12 cellular contexts compared by ENCODE assay signal in the genomic region with DNA sequence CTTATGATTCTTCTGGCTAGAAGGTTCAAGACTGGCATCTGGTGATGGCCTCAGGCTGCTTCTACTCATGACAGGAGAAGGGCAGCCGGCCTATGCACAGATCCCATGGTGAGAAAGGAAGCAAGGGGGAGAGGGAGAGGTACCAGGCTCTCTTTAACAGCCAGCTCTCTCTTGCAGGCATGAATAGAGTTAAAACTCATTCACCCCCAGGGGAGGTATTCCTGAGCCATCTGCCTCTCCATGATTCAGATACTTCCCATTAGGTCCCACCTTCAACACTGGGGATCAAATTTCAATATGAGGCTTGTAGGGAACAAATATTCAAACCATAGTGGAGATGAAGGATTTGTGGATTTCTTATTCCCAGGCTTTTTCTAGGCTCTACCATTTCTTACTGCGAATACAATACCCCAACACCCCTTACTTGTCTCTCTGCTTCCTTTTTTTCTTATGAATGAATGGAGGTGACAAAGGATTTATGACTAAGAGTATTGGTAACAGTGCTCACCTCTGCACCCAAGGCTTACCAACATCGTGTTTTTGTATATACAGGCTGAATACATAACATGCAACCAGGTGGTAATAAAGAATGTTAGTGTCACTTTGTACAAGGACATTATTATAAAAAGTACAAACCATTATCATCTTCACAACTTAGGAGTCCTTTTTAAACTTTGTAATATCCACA.
A peak's percentile ranks its signal among the peaks of the same experiment; 100 is the strongest.
DNase-seq lines count a peak whose midpoint lies in the region; ATAC-seq, FAIRE-seq and TF ChIP-seq lines count a peak whose summit lies in the region.
"Had no signal": no experiment of that assay in that cellular context is flagged by ENCODE, and none has a peak within 500 bp of the region (broad histone marks: within the 10 kb centered on the region; RNA-seq: fewer than 3 reads in every experiment).

No MANE protein-coding gene starts in this region.

- H3K36me3 ChIP-seq in SK-N-SH (replicated peaks in 1 of 2; ENCODE audit: control insufficient read depth in 1 of 2, insufficient read depth in 2 of 2, low read length in 1 of 2), result no peaks in the 10 kb centered on the region
- no peaks in the 10 kb centered on the region for H3K36me3 ChIP-seq in astrocyte (ENCODE audit: insufficient read depth, low read length)
- H3K36me3 ChIP-seq in rectal smooth muscle tissue (ENCODE audit: control insufficient read depth, insufficient read depth, low read length), result no peaks in the 10 kb centered on the region
- no peaks in the 10 kb centered on the region for H3K36me3 ChIP-seq in vagina
- H3K36me3 ChIP-seq in H7 (replicated peaks; ENCODE audit: control insufficient read depth, insufficient read depth, low read length), result no peaks in the 10 kb centered on the region

- intact Hi-C loops in vagina (cut with DNase I), result no loop called here

- no peak overlapping the region for H2AFZ ChIP-seq in SK-N-SH (ENCODE audit: low read depth)
- H2AFZ ChIP-seq in astrocyte (ENCODE audit: low read depth, low read length), result no peak overlapping the region

- H3K4me3 ChIP-seq in SK-N-SH (ENCODE audit: low read depth in 2 of 2, low read length in 1 of 2) (no peak overlapping the region), astrocyte (ENCODE audit: insufficient read depth, low read depth, low read length) (no peak overlapping the region), rectal smooth muscle tissue (ENCODE audit: low read length) (no peak overlapping the region), vagina (no peak overlapping the region), H7 (ENCODE audit: insufficient read depth, low read depth, low read length) (no peak overlapping the region)
- H3K4me3 ChIP-seq: smooth muscle cell had no signal

- TF ChIP-seq CTCF in SK-N-SH (IDR thresholded peaks at IDR 0.05) (no peak), astrocyte (IDR thresholded peaks at IDR 0.05; ENCODE audit: insufficient read depth, low read depth, low read length) (no peak), vagina (IDR thresholded peaks at IDR 0.05) (no peak)

- H3K4me1 Mint-ChIP-seq in astrocyte (ENCODE audit: low read depth, unreplicated experiment), result peaks cover 13% of the 10 kb centered on the region

- no peaks in the 10 kb centered on the region for H3K9me2 ChIP-seq in SK-N-SH

- H3K4me2 ChIP-seq in SK-N-SH (no peak overlapping the region), astrocyte (ENCODE audit: low read length) (no peak overlapping the region)
- H3K4me2 ChIP-seq: smooth muscle cell had no signal

- H3K9ac ChIP-seq in SK-N-SH (no peak overlapping the region), astrocyte (ENCODE audit: low read length) (no peak overlapping the region), rectal smooth muscle tissue (ENCODE audit: low read length) (no peak overlapping the region)

- H3K27ac ChIP-seq in SK-N-SH (ENCODE audit: low read depth in 2 of 2, low read length in 1 of 2), result no peak overlapping the region
- no peak overlapping the region for H3K27ac ChIP-seq in astrocyte (ENCODE audit: low read depth, low read length)
- peak overlapping the region; percentile 26 for H3K27ac ChIP-seq in rectal smooth muscle tissue (ENCODE audit: low read depth, low read length)
- no peak overlapping the region for H3K27ac ChIP-seq in vagina

- 92% methylated on average over 3 of the region's 3 CpGs for WGBS in SK-N-SH (ENCODE audit: low lambda C conversion rate)

- no peak for TF ChIP-seq POLR2A in vagina (IDR thresholded peaks at IDR 0.05)

- no peak for TF ChIP-seq EP300 in SK-N-SH (IDR thresholded peaks at IDR 0.05; ENCODE audit: borderline replicate concordance in 1 of 2, low read depth in 1 of 2, low read length in 1 of 2)

- H3K27ac Mint-ChIP-seq in astrocyte (ENCODE audit: unreplicated experiment), result no peak overlapping the region
- H3K27ac Mint-ChIP-seq: stimulated activated naive B cell treated with anti-CD40 and anti-IgM and Interleukin-4, amounts not matched to agents 10 μg/mL and 1 μg/mL and 100 μg/mL, for 72 hours had no signal

- H3K9me3 Mint-ChIP-seq in astrocyte (ENCODE audit: unreplicated experiment), result no peaks in the 10 kb centered on the region

- H3K4me3 Mint-ChIP-seq in astrocyte (ENCODE audit: unreplicated experiment), result no peak overlapping the region
- H3K4me3 Mint-ChIP-seq: stimulated activated naive B cell treated with anti-CD40 and anti-IgM and Interleukin-4, amounts not matched to agents 10 μg/mL and 1 μg/mL and 100 μg/mL, for 72 hours had no signal

- H3K4me1 ChIP-seq in SK-N-SH (ENCODE audit: control insufficient read depth in 1 of 2, insufficient read depth in 2 of 2, low read depth in 1 of 2, low read length in 1 of 2) (peaks cover 3 to 9% of the 10 kb centered on the region in 2 experiments; a peak in 2 of 4 replicates), astrocyte (ENCODE audit: insufficient read depth, low read length) (peaks cover 2% of the 10 kb centered on the region), rectal smooth muscle tissue (ENCODE audit: control insufficient read depth, insufficient read depth, low read length) (peaks cover 13% of the 10 kb centered on the region), vagina (no peaks in the 10 kb centered on the region)

- H3F3A ChIP-seq in SK-N-SH (replicated peaks; ENCODE audit: insufficient read depth), result no peaks in the 10 kb centered on the region

- H3K27me3 ChIP-seq in SK-N-SH (ENCODE audit: insufficient read depth) (no peaks in the 10 kb centered on the region), astrocyte (ENCODE audit: insufficient read depth, low read length) (no peaks in the 10 kb centered on the region), rectal smooth muscle tissue (ENCODE audit: control insufficient read depth, insufficient read depth, low read length) (no peaks in the 10 kb centered on the region), vagina (no peaks in the 10 kb centered on the region), H7 (ENCODE audit: control insufficient read depth, insufficient read depth, low read length) (no peaks in the 10 kb centered on the region)

- no peaks in the 10 kb centered on the region for H3K27me3 Mint-ChIP-seq in astrocyte (ENCODE audit: low read depth, unreplicated experiment)
- H3K27me3 Mint-ChIP-seq: stimulated activated naive B cell treated with anti-CD40 and anti-IgM and Interleukin-4, amounts not matched to agents 10 μg/mL and 1 μg/mL and 100 μg/mL, for 72 hours had no signal

- TF ChIP-seq RAD21 in SK-N-SH (IDR thresholded peaks at IDR 0.05; ENCODE audit: low read length), result no peak

- no peak for FAIRE-seq in astrocyte (lab: Jason Lieb, UNC)

- no peaks in the 10 kb centered on the region for H3K9me3 ChIP-seq in SK-N-SH
- no peaks in the 10 kb centered on the region for H3K9me3 ChIP-seq in astrocyte (ENCODE audit: insufficient read depth, low read depth, low read length)
- no peaks in the 10 kb centered on the region for H3K9me3 ChIP-seq in vagina

- DNase-seq in SK-N-SH (no peak), NCI-H1694 (lab: John Stamatoyannopoulos, UW) (peak; percentile 93), astrocyte (ENCODE audit: low read depth) (peak; percentile 29), vagina (ENCODE audit: extremely low spot score in 2 of 2) (no peak), H7 (no peak)
- no peak for DNase-seq in stimulated activated CD4-positive, alpha-beta T cell treated with anti-CD3 and anti-CD28 coated beads, Interleukin-2, amount 100 ng/mL, for 24 hours
- DNase-seq: ACHN; activated effector memory CD4-positive, alpha-beta T cell treated with Interleukin-2 at 50 U/mL for 16 hours; stimulated activated naive B cell treated with anti-CD40 and anti-IgM and Interleukin-4, amounts not matched to agents 10 μg/mL and 1 μg/mL and 100 μg/mL, for 72 hours had no signal

- H3K79me2 ChIP-seq in SK-N-SH (ENCODE audit: insufficient read depth) (no peaks in the 10 kb centered on the region), astrocyte (ENCODE audit: insufficient read depth, low read length) (no peaks in the 10 kb centered on the region)

- CTCF ChIA-PET in SK-N-SH (lab: Yijun Ruan, JAX), result no interaction called here

- peak; percentile 31; the same call in 2 of the 3 replicates for ATAC-seq in SK-N-SH treated with all-trans-retinoic acid at 6 μM for 48 hours
- ATAC-seq: stimulated activated naive B cell treated with anti-CD40 and anti-IgM and Interleukin-4, amounts not matched to agents 10 μg/mL and 1 μg/mL and 100 μg/mL, for 72 hours had no signal

- H4K20me1 ChIP-seq in SK-N-SH (ENCODE audit: insufficient read depth) (no peaks in the 10 kb centered on the region), astrocyte (ENCODE audit: insufficient read depth, low read length) (no peaks in the 10 kb centered on the region)

- H3K36me3 Mint-ChIP-seq in astrocyte (ENCODE audit: low read depth, unreplicated experiment), result no peaks in the 10 kb centered on the region
- H3K36me3 Mint-ChIP-seq: stimulated activated naive B cell treated with anti-CD40 and anti-IgM and Interleukin-4, amounts not matched to agents 10 μg/mL and 1 μg/mL and 100 μg/mL, for 72 hours had no signal

- POLR2A ChIA-PET in SK-N-SH (lab: Yijun Ruan, JAX), result no interaction called here

TF ChIP-seq in SK-N-SH treated with all-trans-retinoic acid at 6 μM for 48 hours, 23 proteins besides CTCF, POLR2A, EP300 and RAD21 (continues in another document):
- TF ChIP-seq ESRRG (CRISPR knock-in tag; IDR thresholded peaks at IDR 0.05), result no peak
- no peak for TF ChIP-seq ZC3H10 (CRISPR knock-in tag; IDR thresholded peaks at IDR 0.05)

TF ChIP-seq in SK-N-SH, 30 proteins besides CTCF, POLR2A, EP300 and RAD21 (continues in another document):
- TF ChIP-seq NFIC (IDR thresholded peaks at IDR 0.05; ENCODE audit: borderline replicate concordance), result no peak
- TF ChIP-seq POLR2AphosphoS5 (IDR thresholded peaks at IDR 0.05; ENCODE audit: low read depth, low read length), result no peak
- TF ChIP-seq JUND (IDR thresholded peaks at IDR 0.05), result no peak
- TF ChIP-seq FOXJ3 (CRISPR knock-in tag; IDR thresholded peaks at IDR 0.05), result no peak
- no peak for TF ChIP-seq TEAD4 (IDR thresholded peaks at IDR 0.05; ENCODE audit: borderline replicate concordance, insufficient read depth)
- TF ChIP-seq GABPA (IDR thresholded peaks at IDR 0.05; ENCODE audit: low read depth), result no peak
- no peak for TF ChIP-seq GATA2 (CRISPR knock-in tag; IDR thresholded peaks at IDR 0.05)
- no peak for TF ChIP-seq RCOR1 (IDR thresholded peaks at IDR 0.05; ENCODE audit: low read length)
- TF ChIP-seq, protein P1, sequence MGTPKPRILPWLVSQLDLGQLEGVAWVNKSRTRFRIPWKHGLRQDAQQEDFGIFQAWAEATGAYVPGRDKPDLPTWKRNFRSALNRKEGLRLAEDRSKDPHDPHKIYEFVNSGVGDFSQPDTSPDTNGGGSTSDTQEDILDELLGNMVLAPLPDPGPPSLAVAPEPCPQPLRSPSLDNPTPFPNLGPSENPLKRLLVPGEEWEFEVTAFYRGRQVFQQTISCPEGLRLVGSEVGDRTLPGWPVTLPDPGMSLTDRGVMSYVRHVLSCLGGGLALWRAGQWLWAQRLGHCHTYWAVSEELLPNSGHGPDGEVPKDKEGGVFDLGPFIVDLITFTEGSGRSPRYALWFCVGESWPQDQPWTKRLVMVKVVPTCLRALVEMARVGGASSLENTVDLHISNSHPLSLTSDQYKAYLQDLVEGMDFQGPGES (IDR thresholded peaks at IDR 0.05; ENCODE audit: low read depth, low read length), result no peak
- TF ChIP-seq EZH2phosphoT487 (IDR thresholded peaks at IDR 0.05; ENCODE audit: borderline replicate concordance, low read depth), result no peak

Comparison
In these comparisons a context has a peak if more than half of its experiments do, and no peak if none do; other contexts are left out.
1. DNase-seq: peak in NCI-H1694 (single experiment) and astrocyte (single experiment); none in SK-N-SH (single experiment), vagina (0 of 2), stimulated activated CD4-positive, alpha-beta T cell treated with anti-CD3 and anti-CD28 coated beads, Interleukin-2, amount 100 ng/mL, for 24 hours (0 of 2) and H7 (single experiment).